In the genomic region with DNA sequence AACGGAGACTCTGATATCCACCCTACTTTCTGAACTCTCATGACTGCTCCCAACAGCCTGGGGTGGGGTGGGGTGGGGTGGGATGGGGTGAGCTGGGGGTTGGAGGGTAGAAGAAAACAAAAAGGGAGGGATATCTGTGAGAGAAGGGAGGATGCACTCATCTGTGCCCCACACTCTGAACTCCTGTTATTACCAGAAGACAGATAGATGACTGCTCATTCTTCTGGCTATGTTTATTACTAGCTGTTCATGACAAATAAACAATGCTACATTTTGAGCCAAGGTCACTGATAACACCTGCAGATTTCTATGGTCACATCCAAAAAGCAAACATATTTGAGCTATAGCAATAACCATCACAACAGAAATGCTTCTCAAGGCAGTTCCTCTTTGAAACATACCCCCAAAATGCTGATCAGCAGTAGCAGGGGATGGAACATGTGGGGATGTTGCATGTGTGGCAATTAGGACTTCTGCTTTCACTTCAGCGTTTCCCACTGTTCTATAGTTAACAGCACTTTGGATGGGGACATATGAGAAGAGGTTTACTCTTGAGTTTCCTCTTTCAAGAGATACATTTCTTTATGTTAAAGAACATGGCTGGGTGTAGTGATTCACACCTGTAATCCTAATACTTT, we compare ENCODE assay signal across 9 cellular contexts. TPM values are rescaled to one million over a fixed set of nuclear protein-coding genes. Genes with fewer than 3 reads are reported as not detected.
DNase-seq lines count a peak whose midpoint lies in the region; ATAC-seq and TF ChIP-seq lines count a peak whose summit lies in the region.
"Had no signal": no experiment of that assay in that cellular context is flagged by ENCODE, and none has a peak within 500 bp of the region (broad histone marks: within the 10 kb centered on the region; RNA-seq: fewer than 3 reads in every experiment).

No MANE protein-coding gene starts in this region.

- H3K4me3 Mint-ChIP-seq in activated T-cell treated with anti-CD3 and anti-CD28 coated beads, Interleukin-2, amount 50 U/mL, for 24 hours = peak overlapping the region; percentile 27
- peak overlapping the region; percentile 54 for H3K4me3 Mint-ChIP-seq in activated T-helper 1 cell treated with anti-CD3 and anti-CD28 coated beads, Interleukin-12 subunit alpha, Interleukin-12 subunit beta, Interleukin-2, Interleukin-4 antibody, amounts not matched to agents 30 ng/mL and 10 ng/mL and 1 ng/mL, durations not matched to agents 14 hours and 24 hours and 36 hours

- H3K4me1 Mint-ChIP-seq in activated T-cell treated with anti-CD3 and anti-CD28 coated beads, Interleukin-2, amount 50 U/mL, for 24 hours (ENCODE audit: low read depth) = peaks cover 88% of the 10 kb centered on the region
- H3K4me1 Mint-ChIP-seq in activated T-helper 1 cell treated with anti-CD3 and anti-CD28 coated beads, Interleukin-12 subunit alpha, Interleukin-12 subunit beta, Interleukin-2, Interleukin-4 antibody, amounts not matched to agents 30 ng/mL and 10 ng/mL and 1 ng/mL, durations not matched to agents 14 hours and 24 hours and 36 hours (ENCODE audit: low read depth) = peaks cover 74% of the 10 kb centered on the region

- no peaks in the 10 kb centered on the region for H3K27me3 Mint-ChIP-seq in activated T-cell treated with anti-CD3 and anti-CD28 coated beads, Interleukin-2, amount 50 U/mL, for 24 hours
- no peaks in the 10 kb centered on the region for H3K27me3 Mint-ChIP-seq in activated T-helper 1 cell treated with anti-CD3 and anti-CD28 coated beads, Interleukin-12 subunit alpha, Interleukin-12 subunit beta, Interleukin-2, Interleukin-4 antibody, amounts not matched to agents 30 ng/mL and 10 ng/mL and 1 ng/mL, durations not matched to agents 14 hours and 24 hours and 36 hours (ENCODE audit: insufficient read depth)

- 25 to 33% methylated on average over 2 of the region's 2 CpGs for WGBS in lung, 2 donors
- 13 to 31% methylated on average over 2 of the region's 2 CpGs for WGBS in upper lobe of left lung, 2 donors

- H3K27me3 ChIP-seq in lung (ENCODE audit: control insufficient read depth, insufficient read depth) (no peaks in the 10 kb centered on the region), upper lobe of left lung (no peaks in the 10 kb centered on the region)
- H3K27me3 ChIP-seq: ovary had no signal

- H3K27ac Mint-ChIP-seq in activated T-cell treated with anti-CD3 and anti-CD28 coated beads, Interleukin-2, amount 50 U/mL, for 24 hours = peak overlapping the region; percentile 85
- H3K27ac Mint-ChIP-seq in activated T-helper 1 cell treated with anti-CD3 and anti-CD28 coated beads, Interleukin-12 subunit alpha, Interleukin-12 subunit beta, Interleukin-2, Interleukin-4 antibody, amounts not matched to agents 30 ng/mL and 10 ng/mL and 1 ng/mL, durations not matched to agents 14 hours and 24 hours and 36 hours = peak overlapping the region; percentile 73

- H3K4me1 ChIP-seq in lung (ENCODE audit: control insufficient read depth in 2 of 2, insufficient read depth in 2 of 2, low read length in 2 of 2) (peaks cover 23 to 63% of the 10 kb centered on the region in 2 donors), upper lobe of left lung (peaks cover 82 to 94% (median 86%) of the 10 kb centered on the region in 4 donors)

- TF ChIP-seq CTCF in lung (IDR thresholded peaks at IDR 0.05; ENCODE audit: control extremely low read depth, extremely low read depth) = no peak
- TF ChIP-seq CTCF in upper lobe of left lung (IDR thresholded peaks at IDR 0.05) = no peak

- H3K9me3 ChIP-seq in lung (ENCODE audit: control insufficient read depth in 2 of 2, insufficient read depth in 1 of 2, low read length in 1 of 2) (no peaks in the 10 kb centered on the region), upper lobe of left lung (no peaks in the 10 kb centered on the region)
- H3K9me3 ChIP-seq: ovary had no signal

- intact Hi-C loops in activated T-helper 1 cell treated with anti-CD3 and anti-CD28 coated beads, Interleukin-12 subunit alpha, Interleukin-12 subunit beta, Interleukin-2, Interleukin-4 antibody, amounts not matched to agents 30 ng/mL and 10 ng/mL and 1 ng/mL, durations not matched to agents 14 hours and 24 hours and 36 hours (cut with micrococcal nuclease) = no loop called here

- ATAC-seq in lung (ENCODE audit: insufficient read depth, low FRiP score) = peak; percentile 37
- ATAC-seq in upper lobe of left lung (ENCODE audit: low FRiP score in 2 of 2) = peak; percentile 84

- H3K4me3 ChIP-seq in lung = no peak overlapping the region
- H3K4me3 ChIP-seq in upper lobe of left lung = peak overlapping the region in 1 of 4 donors; percentile 5
- H3K4me3 ChIP-seq: ovary had no signal

- no peak for DNase-seq in activated T-cell treated with anti-CD3 and anti-CD28 coated beads, Interleukin-2, amount 50 U/mL, for 24 hours
- DNase-seq in activated T-cell treated with anti-CD3 and anti-CD28 coated beads for 4 hours (no peak), lung (ENCODE audit: low spot score) (no peak), upper lobe of left lung (peak in 1 of 2 donors; percentile 52), cortex of kidney (lab: John Stamatoyannopoulos, UW) (no peak), AG08396 (ENCODE audit: low spot score) (no peak)
- no peak for DNase-seq in activated T-helper 1 cell treated with anti-CD3 and anti-CD28 coated beads, Interleukin-12 subunit alpha, Interleukin-12 subunit beta, Interleukin-2, Interleukin-4 antibody, amounts not matched to agents 30 ng/mL and 10 ng/mL and 1 ng/mL, durations not matched to agents 14 hours and 24 hours and 36 hours (ENCODE audit: low spot score)
- no peak for DNase-seq in activated CD8-positive, alpha-beta memory T cell treated with anti-CD3 and anti-CD28 coated beads, Interleukin-2, amount 50 U/mL, for 4 hours
- DNase-seq: ovary had no signal

- H3K27ac ChIP-seq in lung (ENCODE audit: low read depth in 1 of 2, low read length in 1 of 2) = peak overlapping the region; percentile 59 to 98
- peak overlapping the region; percentile 77 to 91 (median 86) for H3K27ac ChIP-seq in upper lobe of left lung
- H3K27ac ChIP-seq: ovary had no signal

- peaks cover 0 to 1% of the 10 kb centered on the region in 2 donors for H3K36me3 ChIP-seq in lung (ENCODE audit: control insufficient read depth in 2 of 2, insufficient read depth in 2 of 2, low read length in 2 of 2)
- peaks cover 0 to 12% (median 2%) of the 10 kb centered on the region in 4 donors for H3K36me3 ChIP-seq in upper lobe of left lung
- H3K36me3 ChIP-seq: ovary had no signal

- H3K9me3 Mint-ChIP-seq in activated T-cell treated with anti-CD3 and anti-CD28 coated beads, Interleukin-2, amount 50 U/mL, for 24 hours = no peaks in the 10 kb centered on the region
- no peaks in the 10 kb centered on the region for H3K9me3 Mint-ChIP-seq in activated T-helper 1 cell treated with anti-CD3 and anti-CD28 coated beads, Interleukin-12 subunit alpha, Interleukin-12 subunit beta, Interleukin-2, Interleukin-4 antibody, amounts not matched to agents 30 ng/mL and 10 ng/mL and 1 ng/mL, durations not matched to agents 14 hours and 24 hours and 36 hours

- H3K36me3 Mint-ChIP-seq in activated T-cell treated with anti-CD3 and anti-CD28 coated beads, Interleukin-2, amount 50 U/mL, for 24 hours (ENCODE audit: low read depth) = peaks cover 35% of the 10 kb centered on the region
- H3K36me3 Mint-ChIP-seq in activated T-helper 1 cell treated with anti-CD3 and anti-CD28 coated beads, Interleukin-12 subunit alpha, Interleukin-12 subunit beta, Interleukin-2, Interleukin-4 antibody, amounts not matched to agents 30 ng/mL and 10 ng/mL and 1 ng/mL, durations not matched to agents 14 hours and 24 hours and 36 hours (ENCODE audit: low read depth) = peaks cover 18% of the 10 kb centered on the region

- no peak for TF ChIP-seq EP300 in upper lobe of left lung (IDR thresholded peaks at IDR 0.05)

- TF ChIP-seq POLR2A in upper lobe of left lung (IDR thresholded peaks at IDR 0.05) = no peak

RNA-seq across cellular contexts. Expression of a gene that starts 43.3 kb away (rescaled TPM):
- total RNA-seq in activated T-helper 1 cell treated with anti-CD3 and anti-CD28 coated beads, Interleukin-12 subunit alpha, Interleukin-12 subunit beta, Interleukin-2, Interleukin-4 antibody, amounts not matched to agents 30 ng/mL and 10 ng/mL and 1 ng/mL, durations not matched to agents 14 hours and 24 hours and 36 hours = 3.2 and 4.0 TPM in 2 replicates
- total RNA-seq in lung = under 1 TPM; 0.51 to 0.58 TPM
- 1 to 10 TPM; 1.3 to 1.8 TPM for polyA plus RNA-seq in lung
- 1 to 10 TPM in 2 of 6 donors, under 1 TPM in 3, not detected in 1; 0.39 to 1.6 (median 0.76) TPM for total RNA-seq in upper lobe of left lung

RNA-seq across cellular contexts. Expression of a gene that starts 52.6 kb away (rescaled TPM):
- not detected in 2 replicates for total RNA-seq in activated T-helper 1 cell treated with anti-CD3 and anti-CD28 coated beads, Interleukin-12 subunit alpha, Interleukin-12 subunit beta, Interleukin-2, Interleukin-4 antibody, amounts not matched to agents 30 ng/mL and 10 ng/mL and 1 ng/mL, durations not matched to agents 14 hours and 24 hours and 36 hours
- total RNA-seq in lung = 10 to 100 TPM in 1 of 2 donors, 1 to 10 TPM in 1; 6.3 to 19.8 TPM
- polyA plus RNA-seq in lung = 10 to 100 TPM in 1 of 2 donors, 1 to 10 TPM in 1; 6.8 to 11.0 TPM
- total RNA-seq in upper lobe of left lung = 10 to 100 TPM in 1 of 6 donors, 1 to 10 TPM in 5; 2.3 to 12.3 (median 5.5) TPM

RNA-seq across cellular contexts. Expression of a gene that starts 54.3 kb away (rescaled TPM):
- total RNA-seq in activated T-helper 1 cell treated with anti-CD3 and anti-CD28 coated beads, Interleukin-12 subunit alpha, Interleukin-12 subunit beta, Interleukin-2, Interleukin-4 antibody, amounts not matched to agents 30 ng/mL and 10 ng/mL and 1 ng/mL, durations not matched to agents 14 hours and 24 hours and 36 hours = 108 and 109 TPM in 2 replicates
- total RNA-seq in lung (100 to 1,000 TPM in 1 of 2 donors, 10 to 100 TPM in 1; 47.9 to 136 TPM), upper lobe of left lung (100 to 1,000 TPM in 2 of 6 donors, 10 to 100 TPM in 4; 53.4 to 158 (median 62.2) TPM)
- 10 to 100 TPM; 27.3 to 51.0 TPM for polyA plus RNA-seq in lung
